Comparison of ENCODE assay signal across 8 cellular contexts in the genomic region with DNA sequence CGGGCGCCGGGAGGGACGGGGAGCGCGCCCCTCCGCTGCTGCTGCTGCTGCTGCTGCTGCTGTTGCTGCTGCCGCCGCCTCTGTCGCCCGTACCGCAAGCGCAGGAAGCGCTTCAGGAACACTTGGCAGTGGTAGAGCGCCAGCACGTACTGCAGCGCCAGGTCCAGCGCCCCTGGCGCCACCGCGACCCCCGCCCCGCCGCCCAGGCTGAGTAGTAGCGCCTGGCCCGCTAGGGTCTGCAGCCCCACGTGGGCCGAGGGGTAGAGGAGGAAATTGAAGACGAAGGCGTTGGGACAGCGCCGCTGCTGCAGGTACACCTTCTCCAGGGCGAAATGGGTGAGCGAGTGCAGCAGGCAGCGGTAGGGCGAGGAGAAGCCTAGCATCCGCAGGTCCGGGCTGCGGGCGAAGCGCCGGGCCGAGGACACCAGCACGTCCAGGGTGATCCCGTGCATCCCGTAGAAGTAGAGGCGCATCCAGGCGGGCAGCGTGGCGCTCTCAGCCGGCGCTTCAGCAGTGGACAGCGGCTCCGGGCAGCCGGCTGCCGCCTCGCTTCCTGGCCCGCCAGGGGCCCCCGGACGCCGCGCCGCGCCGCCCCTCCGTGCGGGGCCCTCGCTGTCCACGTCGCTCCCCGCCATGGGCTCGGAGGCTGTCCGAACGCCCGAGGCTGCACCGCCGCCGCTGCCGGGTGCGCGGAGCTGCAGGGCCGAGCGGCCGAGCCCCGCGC. TPM values are rescaled to one million over a fixed set of nuclear protein-coding genes. Genes with fewer than 3 reads are reported as not detected.
DNase-seq lines count a peak whose midpoint lies in the region; ATAC-seq and TF ChIP-seq lines count a peak whose summit lies in the region.

Gene TMEM229A, minus strand, starts transcription at position 699 of the 724 bp plus-strand sequence. Its CDS starts 64 bp downstream, at position 635.

- H3K36me3 Mint-ChIP-seq in endothelial cell (ENCODE audit: low read depth, unreplicated experiment): peaks cover 4% of the 10 kb centered on the region

- intact Hi-C loops in tibial artery (cut with DNase I; ENCODE audit: low total_unique reads): no loop called here

- H3K27ac ChIP-seq in mesodermal cell (ENCODE audit: low read depth, low read length, severe bottlenecking) (no peak within 1 kb of the TSS), tibial artery (no peak within 1 kb of the TSS)

- H3K4me3 Mint-ChIP-seq in endothelial cell (ENCODE audit: unreplicated experiment): peak within 1 kb of the TSS; percentile 94

- H3K36me3 ChIP-seq in GM06990 (ENCODE audit: control insufficient read depth, insufficient read depth, low read length): no peaks in the 10 kb centered on the region
- H3K36me3 ChIP-seq in mesodermal cell (ENCODE audit: control insufficient read depth, insufficient read depth, low read length): no peaks in the 10 kb centered on the region
- H3K36me3 ChIP-seq in tibial artery: no peaks in the 10 kb centered on the region

- TF ChIP-seq CTCF in GM06990 (IDR thresholded peaks at IDR 0.05; ENCODE audit: insufficient read depth, low read length, poor library complexity, severe bottlenecking) (no peak), endothelial cell (IDR thresholded peaks at IDR 0.05; ENCODE audit: unreplicated experiment) (no peak), tibial artery (IDR thresholded peaks at IDR 0.05) (no peak)

- peaks cover 4% of the 10 kb centered on the region for H3K4me1 ChIP-seq in mesodermal cell (ENCODE audit: control insufficient read depth, insufficient read depth, low read length, poor library complexity, severe bottlenecking)
- peaks cover 0 to 24% (median 17%) of the 10 kb centered on the region in 4 donors for H3K4me1 ChIP-seq in tibial artery

- WGBS in mesodermal cell (ENCODE audit: insufficient coverage in 2 of 2), 2 experiments: 0 to 1% methylated on average over 46 to 58 of the region's 86 CpGs

- H3K4me3 ChIP-seq in GM06990 (replicated peaks; ENCODE audit: low read depth, low read length): no peak within 1 kb of the TSS
- H3K4me3 ChIP-seq in mesodermal cell (ENCODE audit: extremely low read depth, insufficient read depth, low read length, poor library complexity, severe bottlenecking): peak within 1 kb of the TSS; percentile 57
- H3K4me3 ChIP-seq in tibial artery: peak within 1 kb of the TSS; percentile 38 to 53

- H3K27ac Mint-ChIP-seq in endothelial cell (ENCODE audit: unreplicated experiment): peak within 1 kb of the TSS; percentile 42

- no peaks in the 10 kb centered on the region for H3K9me3 Mint-ChIP-seq in endothelial cell (ENCODE audit: unreplicated experiment)

- H3K27me3 ChIP-seq in GM06990 (replicated peaks; ENCODE audit: control insufficient read depth, insufficient read depth, low read length): no peaks in the 10 kb centered on the region; the same call in 1 of the 2 replicates
- H3K27me3 ChIP-seq in tibial artery: peaks cover 0 to 55% of the 10 kb centered on the region in 2 donors

- H3K9me3 ChIP-seq in mesodermal cell (ENCODE audit: control insufficient read depth, low read length): no peaks in the 10 kb centered on the region
- no peaks in the 10 kb centered on the region for H3K9me3 ChIP-seq in tibial artery

- peaks cover 6% of the 10 kb centered on the region for H3K4me1 Mint-ChIP-seq in endothelial cell (ENCODE audit: unreplicated experiment)

- ATAC-seq in HG03097 (IDR thresholded peaks at IDR 0.05; ENCODE audit: low FRiP score, unreplicated experiment) (peak; percentile 41), GM21390 (IDR thresholded peaks at IDR 0.05; ENCODE audit: unreplicated experiment) (no peak)

- H3K27me3 Mint-ChIP-seq in endothelial cell (ENCODE audit: unreplicated experiment): peaks cover 13% of the 10 kb centered on the region

- peak; percentile 33 for DNase-seq in GM06990 (ENCODE audit: extremely low read depth, insufficient read length)
- DNase-seq in SK-N-DZ (ENCODE audit: low spot score): peak; percentile 82
- DNase-seq in endothelial cell (ENCODE audit: low spot score): peak; percentile 68
- no peak for DNase-seq in tibial artery
- DNase-seq in GM19240 (ENCODE audit: insufficient read length, low spot score): no peak

RNA-seq across cellular contexts. Expression of gene TMEM229A, which starts in this region (rescaled TPM):
- polyA plus RNA-seq in SK-N-DZ (2014; cell fraction: cytosol; rRNA removed): 0.06 TPM in 1 of 2 replicates, not detected in the other
- polyA plus RNA-seq in SK-N-DZ (2014; cell fraction: nucleus; rRNA removed): 0.13 TPM in 1 of 2 replicates, not detected in the other
- total RNA-seq in endothelial cell (ENCODE audit: unreplicated experiment): 0.26 TPM
- polyA plus RNA-seq in mesodermal cell (2013, experiment 1 of 2): 5.9 TPM
- polyA plus RNA-seq in mesodermal cell (2013, experiment 2 of 2): 5.2 TPM

Comparison
In these comparisons a context has a peak if more than half of its experiments do, and no peak if none do; other contexts are left out.
1. Peak in DNase-seq in endothelial cell; RNA of the gene not detected or under 1 TPM.
2. DNase-seq: peak in GM06990 (single experiment) and SK-N-DZ (single experiment); none in tibial artery (0 of 2) and GM19240 (single experiment).